In the genomic region with DNA sequence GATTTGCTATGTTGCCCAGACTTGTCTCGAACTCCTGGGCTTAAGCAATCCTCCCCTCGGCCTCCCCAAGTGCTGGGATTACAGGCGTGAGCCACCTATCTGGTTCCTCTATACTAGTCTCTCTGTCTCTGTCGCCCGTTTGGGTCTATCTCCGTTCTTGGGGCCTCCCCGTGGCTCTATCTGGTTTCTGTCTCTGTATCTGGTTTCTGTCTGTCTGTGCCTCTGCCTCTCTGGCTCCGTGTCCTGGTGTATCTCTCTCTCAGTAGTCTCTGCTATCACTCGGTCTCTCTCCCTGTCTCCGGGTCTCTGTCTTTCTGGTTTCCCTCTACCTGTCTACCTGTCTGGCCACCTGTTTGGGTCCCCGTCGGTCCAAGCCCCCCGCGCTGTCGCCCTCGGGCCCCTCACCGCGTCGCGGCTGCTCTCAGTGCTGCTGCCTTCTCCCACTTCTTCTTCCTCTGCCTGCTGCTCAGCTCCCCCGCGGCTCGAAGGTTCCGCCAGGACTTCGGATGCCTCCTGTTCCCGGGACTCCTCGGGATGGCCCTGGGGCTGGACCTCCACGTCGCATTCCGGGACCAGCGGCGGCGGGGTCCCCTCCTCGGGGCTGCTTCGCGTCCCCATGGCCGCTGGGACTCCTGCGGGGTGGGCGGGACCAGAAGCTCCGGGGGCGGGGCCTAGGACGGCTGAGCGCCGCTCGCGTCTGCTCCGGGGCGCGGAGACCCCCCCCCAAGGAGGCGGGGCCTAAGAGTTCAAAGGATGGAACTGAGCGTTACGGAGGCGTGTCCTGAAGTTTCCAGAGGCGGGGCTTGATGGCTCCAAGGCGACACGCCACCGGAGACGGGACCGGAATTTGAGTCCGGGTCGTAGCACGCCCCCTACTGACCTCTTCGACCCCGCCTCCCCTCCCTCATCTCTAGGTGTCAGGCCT, we compare ENCODE assay signal across 8 cellular contexts. TPM values are rescaled to one million over a fixed set of nuclear protein-coding genes. Genes with fewer than 3 reads are reported as not detected.
DNase-seq lines count a peak whose midpoint lies in the region; ATAC-seq and TF ChIP-seq lines count a peak whose summit lies in the region.

No MANE protein-coding gene starts in this region.

- H3K36me3 ChIP-seq in right atrium auricular region (no peaks in the 10 kb centered on the region), uterus (no peaks in the 10 kb centered on the region)

- peaks cover 14% of the 10 kb centered on the region for H3K36me3 Mint-ChIP-seq in T-cell

- H3K27ac ChIP-seq in right atrium auricular region = peak overlapping the region; percentile 84 to 91
- H3K27ac ChIP-seq in uterus = peak overlapping the region; percentile 94 to 95

- intact Hi-C loops in uterus (cut with DNase I; ENCODE audit: low total_unique reads) = no loop called here

- H3K4me3 ChIP-seq in right atrium auricular region (peak overlapping the region; percentile 52 to 76), uterus (peak overlapping the region; percentile 93 to 98)

- peak; percentile 31 for TF ChIP-seq CTCF in GM12873 (IDR thresholded peaks at IDR 0.05; ENCODE audit: insufficient read depth, low read depth, low read length, missing control alignments)
- TF ChIP-seq CTCF in right atrium auricular region (IDR thresholded peaks at IDR 0.05) = peak in 1 of 2 donors; percentile 60
- TF ChIP-seq CTCF in uterus (IDR thresholded peaks at IDR 0.05) = peak in 2 of 4 experiments; percentile 15 to 22

- no peaks in the 10 kb centered on the region for H3K9me3 ChIP-seq in right atrium auricular region
- H3K9me3 ChIP-seq in uterus = no peaks in the 10 kb centered on the region

- H3K4me1 ChIP-seq in right atrium auricular region (peaks cover 0 to 33% of the 10 kb centered on the region in 2 donors), uterus (no peaks in the 10 kb centered on the region)

- TF ChIP-seq POLR2A in uterus (IDR thresholded peaks at IDR 0.05) = peak; percentile 34 to 56

- H3K27ac Mint-ChIP-seq in T-cell = peak overlapping the region; percentile 96 to 97

- H3K9me3 Mint-ChIP-seq in T-cell = no peaks in the 10 kb centered on the region

- CTCF ChIA-PET in T-cell (lab: Charles Lee) = interaction anchor here (0.5 to 2.2 kb wide), 9 partner anchors 14 to 164 kb away, joined by 3 to 18 read pairs (median 5); no protein-coding TSS in a partner anchor

- no peaks in the 10 kb centered on the region for H3K27me3 Mint-ChIP-seq in T-cell

- peak overlapping the region; percentile 88 to 97 (median 90) for H3K4me3 Mint-ChIP-seq in T-cell

- POLR2A ChIA-PET in T-cell (lab: Charles Lee) = interaction anchor here in 1 of 2 donors (0.5 to 1.5 kb wide), 4 partner anchors 9 to 1873 kb away, joined by 3 read pairs; no protein-coding TSS in a partner anchor

- peak; percentile 86 for ATAC-seq in HG02759 (IDR thresholded peaks at IDR 0.05; ENCODE audit: unreplicated experiment)
- peak; percentile 91 to 98 (median 94) for ATAC-seq in T-cell (replicated peaks in 1 of 4)

- peak; percentile 20 to 92 (median 88) for DNase-seq in NCI-H1417 (lab: John Stamatoyannopoulos, UW)
- DNase-seq in T-cell = peak; percentile 96 to 100 (median 99)
- DNase-seq in amniotic stem cell (lab: John Stamatoyannopoulos, UW) = peak; percentile 92
- peak; percentile 96 for DNase-seq in right atrium auricular region (ENCODE audit: low spot score)
- DNase-seq in pulmonary artery endothelial cell (ENCODE audit: low read depth, low spot score) = peak; percentile 69
- DNase-seq in uterus = peak; percentile 98 to 99

- H3K27me3 ChIP-seq in right atrium auricular region = no peaks in the 10 kb centered on the region
- no peaks in the 10 kb centered on the region for H3K27me3 ChIP-seq in uterus

- H3K4me1 Mint-ChIP-seq in T-cell = peaks cover 38 to 42% (median 40%) of the 10 kb centered on the region in 3 donors

RNA-seq across cellular contexts. Expression of a gene that starts 0.8 kb away (rescaled TPM):
- total RNA-seq in T-cell = 10 to 100 TPM; 39.4 to 61.0 (median 53.9) TPM
- total RNA-seq in right atrium auricular region = 1 to 10 TPM; 3.6 to 7.7 TPM
- 9.0 and 11.4 TPM in 2 replicates for total RNA-seq in pulmonary artery endothelial cell
- total RNA-seq in uterus = 10 to 100 TPM in 2 of 4 donors, under 1 TPM in 2; 0.51 to 27.1 (median 6.1) TPM

RNA-seq across cellular contexts. Expression of a gene that starts 23.2 kb away (rescaled TPM):
- 10 to 100 TPM; 19.1 to 39.4 (median 34.7) TPM for total RNA-seq in T-cell
- total RNA-seq in right atrium auricular region = 10 to 100 TPM; 17.9 to 25.4 TPM
- total RNA-seq in pulmonary artery endothelial cell = 69.9 and 81.1 TPM in 2 replicates
- 10 to 100 TPM in 2 of 4 donors, 1 to 10 TPM in 1, under 1 TPM in 1; 0.77 to 29.0 (median 12.5) TPM for total RNA-seq in uterus

RNA-seq across cellular contexts. Expression of a gene that starts 29.2 kb away (rescaled TPM):
- total RNA-seq in T-cell (10 to 100 TPM in 1 of 5 donors, 1 to 10 TPM in 4; 3.4 to 12.7 (median 6.2) TPM), right atrium auricular region (under 1 TPM in 1 of 2 donors, not detected in 1; 0.39 TPM), pulmonary artery endothelial cell (0.07 TPM in 1 of 2 replicates, not detected in the other), uterus (1 to 10 TPM in 1 of 4 donors, under 1 TPM in 1, not detected in 2; 0.21 to 2.8 TPM)

RNA-seq across cellular contexts. Expression of a gene that starts 38.4 kb away (rescaled TPM):
- total RNA-seq in T-cell (10 to 100 TPM in 2 of 5 donors, 1 to 10 TPM in 3; 2.8 to 24.0 (median 4.6) TPM), right atrium auricular region (under 1 TPM in 1 of 2 donors, not detected in 1; 0.90 TPM), pulmonary artery endothelial cell (not detected in 2 replicates), uterus (1 to 10 TPM in 1 of 4 donors, under 1 TPM in 1, not detected in 2; 0.28 to 2.4 TPM)

Comparison
In these comparisons a context has a peak if more than half of its experiments do, and no peak if none do; other contexts are left out.
1. Peak in every context shown above with its lines: DNase-seq, ATAC-seq, H3K4me3 ChIP-seq and H3K27ac ChIP-seq.